Comparison of ENCODE assay signal across 20 cellular contexts in genomic region chr5:173394701-173395100, GRCh38.
"Had no signal": no experiment of that assay in that cellular context is flagged by ENCODE, and none has a peak within 500 bp of the region (broad histone marks: within the 10 kb centered on the region; RNA-seq: fewer than 3 reads in every experiment).

No MANE protein-coding gene starts in this region.

- H3K27me3 ChIP-seq: esophagus muscularis mucosa, pancreas, tibial artery, upper lobe of right lung had no signal

- ATAC-seq: activated CD4-positive, alpha-beta T cell treated with anti-CD3 and anti-CD28 coated beads for 36 hours; activated CD8-positive, alpha-beta T cell treated with anti-CD3 and anti-CD28 coated beads, Interleukin-2, amount 10 ng/mL, durations not matched to agents 7 days and 5 days; activated T-cell treated with anti-CD3 and anti-CD28 coated beads, Interleukin-2, amount 50 U/mL, for 72 hours; naive thymus-derived CD4-positive, alpha-beta T cell; pancreas; sciatic nerve; stimulated activated effector memory CD8-positive, alpha-beta T cell treated with anti-CD3 and anti-CD28 coated beads, Interleukin-12 subunit alpha, Interleukin-12 subunit beta, amount 100 ng/mL, for 72 hours; upper lobe of right lung had no signal

- H3K9me3 ChIP-seq: pancreas, prostate gland, tibial artery, upper lobe of right lung had no signal

- H3K36me3 ChIP-seq: esophagus muscularis mucosa, pancreas, prostate gland, tibial artery, upper lobe of right lung had no signal

- H3K4me3 ChIP-seq: esophagus muscularis mucosa, pancreas, prostate gland, tibial artery, upper lobe of right lung had no signal

- DNase-seq: activated CD4-positive, alpha-beta T cell treated with anti-CD3 and anti-CD28 coated beads for 36 hours; activated CD4-positive, CD25-positive, alpha-beta regulatory T cell; activated CD8-positive, alpha-beta T cell treated with anti-CD3 and anti-CD28 coated beads, Interleukin-2, amount 10 ng/mL, durations not matched to agents 7 days and 5 days; activated naive CD4-positive, alpha-beta T cell treated with Interleukin-2 at 50 U/mL for 16 hours; activated T-cell treated with anti-CD3 and anti-CD28 coated beads for 4 hours; activated T-cell treated with anti-CD3 and anti-CD28 coated beads, Interleukin-2, amount 50 U/mL, for 72 hours; hippocampal formation; kidney; midbrain; naive thymus-derived CD4-positive, alpha-beta T cell; pancreas; retina; small intestine; stimulated activated CD4-positive, alpha-beta T cell treated with anti-CD3 and anti-CD28 coated beads, Interleukin-4, amount 100 ng/mL, for 24 hours; tibial artery; upper lobe of right lung had no signal

- H3K27ac ChIP-seq: esophagus muscularis mucosa, pancreas, prostate gland, tibial artery, upper lobe of right lung had no signal

- H3K4me1 ChIP-seq: pancreas, prostate gland, upper lobe of right lung had no signal
